ENCODE assay signal across 16 cellular contexts in the genomic region with DNA sequence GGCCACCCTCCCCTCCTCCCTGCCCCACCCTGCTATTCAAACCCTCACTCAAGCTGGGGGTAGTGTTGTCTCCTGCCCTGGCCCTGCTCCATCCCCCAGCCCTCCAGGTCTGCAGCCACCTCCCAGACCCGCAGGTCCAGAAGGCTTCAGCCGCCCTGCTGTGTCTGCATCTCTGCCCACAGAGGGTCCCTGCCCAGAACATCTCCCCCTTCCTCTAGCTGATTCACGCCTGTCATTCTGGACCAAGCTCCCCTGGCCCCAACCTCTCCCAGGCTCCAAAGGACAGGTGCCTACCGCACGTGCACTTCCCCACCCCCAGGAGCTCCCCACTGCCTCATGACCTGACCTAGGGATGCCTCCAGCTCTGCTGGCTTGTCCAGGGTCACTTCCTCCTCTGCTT. TPM values are rescaled to one million over a fixed set of nuclear protein-coding genes. Genes with fewer than 3 reads are reported as not detected.
"Had no signal": no experiment of that assay in that cellular context is flagged by ENCODE, and none has a peak within 500 bp of the region (broad histone marks: within the 10 kb centered on the region; RNA-seq: fewer than 3 reads in every experiment).

No MANE protein-coding gene starts in this region.

- H3K27ac ChIP-seq: esophagus squamous epithelium, foreskin keratinocyte, tibial nerve had no signal

- ATAC-seq: mucosa of descending colon; naive thymus-derived CD8-positive, alpha-beta T cell had no signal

- H3K9me3 ChIP-seq: esophagus squamous epithelium, mucosa of descending colon, tibial nerve had no signal

- H3K36me3 ChIP-seq: esophagus squamous epithelium, tibial nerve had no signal

- H3K9me3 Mint-ChIP-seq: activated naive CD8-positive, alpha-beta T cell treated with anti-CD3 and anti-CD28 coated beads, Interleukin-2, amount 10 ng/mL, durations not matched to agents 7 days and 5 days; activated T-cell treated with anti-CD3 and anti-CD28 coated beads, Interleukin-2, amount 50 U/mL, for 24 hours had no signal

- H3K4me3 ChIP-seq: esophagus squamous epithelium, mucosa of descending colon, tibial nerve had no signal

- H3K27ac Mint-ChIP-seq: activated naive CD8-positive, alpha-beta T cell treated with anti-CD3 and anti-CD28 coated beads, Interleukin-2, amount 10 ng/mL, durations not matched to agents 7 days and 5 days; activated T-cell treated with anti-CD3 and anti-CD28 coated beads, Interleukin-2, amount 50 U/mL, for 24 hours had no signal

- H3K4me1 ChIP-seq: foreskin keratinocyte had no signal

- H3K4me3 Mint-ChIP-seq: activated CD8-positive, alpha-beta memory T cell treated with anti-CD3 and anti-CD28 coated beads, Interleukin-2, amount 10 ng/mL, durations not matched to agents 7 days and 5 days; activated T-cell treated with anti-CD3 and anti-CD28 coated beads, Interleukin-2, amount 50 U/mL, for 24 hours had no signal

- H3K36me3 Mint-ChIP-seq: activated CD8-positive, alpha-beta memory T cell treated with anti-CD3 and anti-CD28 coated beads, Interleukin-2, amount 10 ng/mL, durations not matched to agents 7 days and 5 days; activated naive CD8-positive, alpha-beta T cell treated with anti-CD3 and anti-CD28 coated beads, Interleukin-2, amount 10 ng/mL, durations not matched to agents 7 days and 5 days had no signal

- DNase-seq: activated CD4-positive, alpha-beta T cell treated with anti-CD3 and anti-CD28 coated beads, Interleukin-2, amount 50 U/mL, for 4 hours; activated CD4-positive, CD25-positive, alpha-beta regulatory T cell treated with anti-CD3 and anti-CD28 coated beads, Interleukin-2, amount 50 U/mL, for 72 hours; activated effector memory CD4-positive, alpha-beta T cell treated with Interleukin-2 at 50 U/mL for 16 hours; activated T-cell treated with anti-CD3 and anti-CD28 coated beads, Interleukin-2, amount 50 U/mL, for 24 hours; aorta; esophagus squamous epithelium; foreskin keratinocyte; naive thymus-derived CD8-positive, alpha-beta T cell; occipital lobe; stimulated activated CD4-positive, alpha-beta T cell treated with anti-CD3 and anti-CD28 coated beads, Interleukin-4, amount 100 ng/mL, for 4 hours; SW 1271; T-helper 9 cell had no signal

RNA-seq across cellular contexts. Expression of a gene that starts 16.0 kb away (rescaled TPM):
- total RNA-seq: activated CD8-positive, alpha-beta memory T cell treated with anti-CD3 and anti-CD28 coated beads, Interleukin-2, amount 10 ng/mL, durations not matched to agents 7 days and 5 days; activated naive CD8-positive, alpha-beta T cell treated with anti-CD3 and anti-CD28 coated beads, Interleukin-2, amount 10 ng/mL, durations not matched to agents 7 days and 5 days; foreskin keratinocyte; naive thymus-derived CD8-positive, alpha-beta T cell had no signal
- polyA plus RNA-seq: naive thymus-derived CD8-positive, alpha-beta T cell had no signal
